ENCODE assay signal across 8 cellular contexts in genomic region chrX:133005038-133005437, GRCh38. TPM values are rescaled to one million over a fixed set of nuclear protein-coding genes. Genes with fewer than 3 reads are reported as not detected.
DNase-seq lines count a peak whose midpoint lies in the region; ATAC-seq, FAIRE-seq and TF ChIP-seq lines count a peak whose summit lies in the region.

No MANE protein-coding gene starts in this region.

- H2AFZ ChIP-seq in HepG2 (ENCODE audit: low read length): no peak overlapping the region

- FAIRE-seq in H54 (lab: Jason Lieb, UNC): no peak
- FAIRE-seq in HepG2 (lab: Jason Lieb, UNC): peak; percentile 66

- 13% methylated on average over 2 of the region's 2 CpGs for WGBS in HepG2 (ENCODE audit: low lambda C conversion rate)

- TF ChIP-seq POLR2A in H54 (IDR thresholded peaks at IDR 0.05; ENCODE audit: low read depth, low read length) (no peak), HepG2 (IDR thresholded peaks at IDR 0.05; ENCODE audit: insufficient read depth in 1 of 2, low read depth in 2 of 2, low read length in 2 of 2) (no peak)

- TF ChIP-seq CTCF in C4-2B (conservative IDR thresholded peaks at IDR 0.05) (peak; percentile 71), HepG2 (CRISPR knock-in tag; IDR thresholded peaks at IDR 0.05) (peak; percentile 67)

- TF ChIP-seq RAD21 in HepG2 (CRISPR knock-in tag; IDR thresholded peaks at IDR 0.05): no peak

- TF ChIP-seq EP300 in HepG2 (IDR thresholded peaks at IDR 0.05; ENCODE audit: low read depth in 2 of 2, low read length in 2 of 2) (no peak), HepG2 (CRISPR knock-in tag; IDR thresholded peaks at IDR 0.05; ENCODE audit: borderline replicate concordance) (no peak)

- ATAC-seq in HepG2 (no peak), HG02759 (IDR thresholded peaks at IDR 0.05; ENCODE audit: unreplicated experiment) (no peak)

- in situ Hi-C loops in HepG2 (cut with HindIII; ENCODE audit: extremely low pct_ligation_motif_present, low pct_unique_long_range_greater_than_20kb): no loop called here

- no peak overlapping the region for H3K4me2 ChIP-seq in HepG2 (ENCODE audit: low read depth, low read length)

- H3K36me3 ChIP-seq in adipocyte (ENCODE audit: control insufficient read depth, insufficient read depth, low read length, severe bottlenecking): no peaks in the 10 kb centered on the region
- H3K36me3 ChIP-seq in HepG2 (replicated peaks in 1 of 2; ENCODE audit: control insufficient read depth in 1 of 2, insufficient read depth in 2 of 2, low read length in 2 of 2): no peaks in the 10 kb centered on the region

- no peak overlapping the region for H3K9ac ChIP-seq in adipocyte (ENCODE audit: low read length)
- no peak overlapping the region for H3K9ac ChIP-seq in HepG2 (ENCODE audit: insufficient read depth, low read depth, low read length)

- peaks cover 25% of the 10 kb centered on the region for H3K27me3 ChIP-seq in adipocyte (replicated peaks; ENCODE audit: control insufficient read depth, insufficient read depth, low read length)
- no peaks in the 10 kb centered on the region for H3K27me3 ChIP-seq in HepG2 (ENCODE audit: control insufficient read depth in 1 of 2, insufficient read depth in 2 of 2, low read length in 2 of 2)

- H3K4me1 ChIP-seq in adipocyte (ENCODE audit: control insufficient read depth, insufficient read depth, low read length) (no peaks in the 10 kb centered on the region), HepG2 (ENCODE audit: insufficient read depth, low read length) (no peaks in the 10 kb centered on the region)

- DNase-seq in H54 (ENCODE audit: insufficient read length, low spot score): peak; percentile 2
- DNase-seq in adipocyte (ENCODE audit: low read depth): peak; percentile 44
- peak; percentile 3 for DNase-seq in HepG2 (ENCODE audit: low spot score)
- DNase-seq in stimulated activated CD4-positive, alpha-beta T cell treated with anti-CD3 and anti-CD28 coated beads, Interleukin-4, amount 100 ng/mL, for 4 hours: no peak
- DNase-seq in DMS153 treated with DMSO at 0.1 percent for 48 hours (lab: John Stamatoyannopoulos, UW; ENCODE audit: unreplicated experiment): no peak
- DNase-seq in occipital lobe (lab: John Stamatoyannopoulos, UW): no peak

- no TSS peak for BruUV-seq in HepG2 (replicated peaks; lab: Mats Ljungman, UMichigan)

- CTCF ChIA-PET in HepG2 (lab: Yijun Ruan, JAX; ENCODE audit: low intra/inter-chr PET ratio, low total read pairs): no interaction called here

- H3K79me2 ChIP-seq in HepG2 (ENCODE audit: insufficient read depth, low read length): no peaks in the 10 kb centered on the region

- no peaks in the 10 kb centered on the region for H4K20me1 ChIP-seq in HepG2 (ENCODE audit: insufficient read depth, low read length)

- H3K9me3 ChIP-seq in adipocyte (ENCODE audit: control insufficient read depth, low read length) (peaks cover 11% of the 10 kb centered on the region), HepG2 (ENCODE audit: low read length) (no peaks in the 10 kb centered on the region)

- intact Hi-C loops in HepG2 (cut with micrococcal nuclease; ENCODE audit: unreplicated experiment): no loop called here

- H3K4me3 ChIP-seq in adipocyte (ENCODE audit: low read length) (no peak overlapping the region), HepG2 (replicated peaks in 1 of 3; ENCODE audit: insufficient read depth in 1 of 3, low read depth in 2 of 3, low read length in 3 of 3) (no peak overlapping the region)

- H3K27ac ChIP-seq in C4-2B (no peak overlapping the region), HepG2 (ENCODE audit: extremely low read length, insufficient read depth, low read length) (no peak overlapping the region)

- POLR2A ChIA-PET in HepG2 (lab: Yijun Ruan, JAX): no interaction called here

TF ChIP-seq in HepG2, 621 proteins besides CTCF, POLR2A, EP300 and RAD21:
- TF ChIP-seq PAF1 (CRISPR knock-in tag; IDR thresholded peaks at IDR 0.05): no peak
- no peak for TF ChIP-seq ZBTB40 (IDR thresholded peaks at IDR 0.05)
- TF ChIP-seq ZBTB40 (CRISPR knock-in tag; IDR thresholded peaks at IDR 0.05): no peak
- TF ChIP-seq PRMT3 (CRISPR knock-in tag; IDR thresholded peaks at IDR 0.05; ENCODE audit: borderline replicate concordance, low read depth): no peak
- no peak for TF ChIP-seq ZNF430 (CRISPR knock-in tag; IDR thresholded peaks at IDR 0.05)
- no peak for TF ChIP-seq NPAS2 (CRISPR knock-in tag; IDR thresholded peaks at IDR 0.05; ENCODE audit: borderline replicate concordance)
- TF ChIP-seq STAG1 (CRISPR knock-in tag; IDR thresholded peaks at IDR 0.05): peak; percentile 60

RNA-seq across cellular contexts. Expression of gene HS6ST2, which starts 46.6 kb away (rescaled TPM):
- not detected in 2 replicates for total RNA-seq in HepG2 (2016; rRNA removed; fragmentation: Illumina TruSeq; extraction: Trizol)
- not detected in 2 replicates for total RNA-seq in HepG2 (2016; cell fraction: cytosol; rRNA removed; fragmentation: Illumina TruSeq; extraction: Trizol; ENCODE audit: low read depth)
- 0.06 TPM in 1 of 2 replicates, not detected in the other for total RNA-seq in HepG2 (2016; cell fraction: insoluble cytoplasmic fraction; rRNA removed; fragmentation: Illumina TruSeq; extraction: Trizol)
- not detected in 2 replicates for total RNA-seq in HepG2 (2016; cell fraction: membrane; rRNA removed; fragmentation: Illumina TruSeq; extraction: Trizol)
- total RNA-seq in HepG2 (2016; cell fraction: nucleus; rRNA removed; fragmentation: Illumina TruSeq; extraction: Trizol): not detected in 2 replicates
- polyA plus RNA-seq in HepG2 (2011; rRNA removed): 0.05 TPM in 2 replicates
- 0.05 and 0.08 TPM in 2 replicates for polyA plus RNA-seq in HepG2 (2011; cell fraction: cytosol; rRNA removed)
- not detected in 2 replicates for polyA plus RNA-seq in HepG2 (2011; cell fraction: nucleus; rRNA removed)
- 0.03 TPM in 1 of 2 replicates, not detected in the other for polyA plus RNA-seq in HepG2 (2012)
- polyA plus RNA-seq in HepG2 (2016; cell fraction: cytosol; fragmentation: Illumina TruSeq; extraction: Trizol; ENCODE audit: low read depth): not detected in 2 replicates
- polyA plus RNA-seq in HepG2 (2016; cell fraction: insoluble cytoplasmic fraction; fragmentation: Illumina TruSeq; extraction: Trizol; ENCODE audit: low read depth): 0.04 TPM in 1 of 2 replicates, not detected in the other
- not detected in 2 replicates for polyA plus RNA-seq in HepG2 (2016; cell fraction: membrane; fragmentation: Illumina TruSeq; extraction: Trizol; ENCODE audit: low read depth)
- not detected in 2 replicates for polyA plus RNA-seq in HepG2 (2016; cell fraction: nucleus; fragmentation: Illumina TruSeq; extraction: Trizol; ENCODE audit: insufficient read depth, low read depth)
- polyA minus RNA-seq in HepG2 (2011; rRNA and poly(A)+ RNA removed; ENCODE audit: low replicate concordance): 0.32 and 62.6 TPM in 2 replicates
- polyA minus RNA-seq in HepG2 (2011; cell fraction: cytosol; rRNA and poly(A)+ RNA removed): not detected in 2 replicates
- 0.13 and 0.25 TPM in 2 replicates for polyA minus RNA-seq in HepG2 (2011; cell fraction: nucleus; rRNA and poly(A)+ RNA removed)
- total RNA-seq in occipital lobe: 5.0 TPM

Comparison
In these comparisons a context has a peak if more than half of its experiments do, and no peak if none do; other contexts are left out.
1. DNase-seq: peak in H54 (single experiment), adipocyte (single experiment) and HepG2 (single experiment); none in stimulated activated CD4-positive, alpha-beta T cell treated with anti-CD3 and anti-CD28 coated beads, Interleukin-4, amount 100 ng/mL, for 4 hours (0 of 2), DMS153 treated with DMSO at 0.1 percent for 48 hours (single experiment) and occipital lobe (single experiment).